ENCODE assay signal across 8 cellular contexts in genomic region chr12:120252071-120252906, GRCh38. TPM values are rescaled to one million over a fixed set of nuclear protein-coding genes. Genes with fewer than 3 reads are reported as not detected.
DNase-seq lines count a peak whose midpoint lies in the region; ATAC-seq, FAIRE-seq and TF ChIP-seq lines count a peak whose summit lies in the region.

No MANE protein-coding gene starts in this region.

- 86% methylated on average over 12 of the region's 12 CpGs for WGBS in liver
- WGBS in HepG2 (ENCODE audit: low lambda C conversion rate) = 96% methylated on average over 12 of the region's 12 CpGs

- intact Hi-C loops in HepG2 (cut with micrococcal nuclease; ENCODE audit: unreplicated experiment) = no loop called here

- H3K9me3 ChIP-seq in liver (ENCODE audit: control insufficient read depth in 4 of 4, low read length in 3 of 4) = no peaks in the 10 kb centered on the region
- H3K9me3 ChIP-seq in HepG2 (ENCODE audit: low read length) = no peaks in the 10 kb centered on the region

- H3K4me3 Mint-ChIP-seq in activated T-helper 17 cell treated with anti-CD3 and anti-CD28 coated beads, Interleukin-2, amount 50 U/mL, for 72 hours = peak overlapping the region; percentile 71
- H3K4me3 Mint-ChIP-seq in nephron progenitor cell = no peak overlapping the region

- no peak for DNase-seq in HepG2 (ENCODE audit: low spot score)
- DNase-seq in nephron progenitor cell = no peak
- DNase-seq in DMS53 (lab: John Stamatoyannopoulos, UW) = no peak

- H3K36me3 ChIP-seq in liver (ENCODE audit: control insufficient read depth in 4 of 4, insufficient read depth in 3 of 4, low read depth in 1 of 4, low read length in 3 of 4) (peaks cover 0 to 4% (median 2%) of the 10 kb centered on the region in 4 donors), HepG2 (replicated peaks in 1 of 2; ENCODE audit: control insufficient read depth in 1 of 2, insufficient read depth in 2 of 2, low read length in 2 of 2) (peaks cover 0 to 2% of the 10 kb centered on the region in 2 experiments; a peak in 1 of 5 replicates)

- FAIRE-seq in HepG2 (lab: Jason Lieb, UNC) = no peak

- in situ Hi-C loops in HepG2 (cut with HindIII; ENCODE audit: extremely low pct_ligation_motif_present, low pct_unique_long_range_greater_than_20kb) = no loop called here

- H3K4me3 ChIP-seq in liver (ENCODE audit: low read depth in 1 of 3, low read length in 3 of 3) (no peak overlapping the region), HepG2 (replicated peaks in 1 of 3; ENCODE audit: insufficient read depth in 1 of 3, low read depth in 2 of 3, low read length in 3 of 3) (no peak overlapping the region)

- BruUV-seq in HepG2 (replicated peaks; lab: Mats Ljungman, UMichigan) = no TSS peak

- no peak for TF ChIP-seq POLR2A in HepG2 (IDR thresholded peaks at IDR 0.05; ENCODE audit: insufficient read depth in 1 of 2, low read depth in 2 of 2, low read length in 2 of 2)

- no peaks in the 10 kb centered on the region for H3K9me3 Mint-ChIP-seq in activated T-helper 17 cell treated with anti-CD3 and anti-CD28 coated beads, Interleukin-2, amount 50 U/mL, for 72 hours
- H3K9me3 Mint-ChIP-seq in nephron progenitor cell = no peaks in the 10 kb centered on the region

- no peaks in the 10 kb centered on the region for H3K27me3 ChIP-seq in liver (ENCODE audit: control insufficient read depth in 4 of 4, insufficient read depth in 4 of 4, low read length in 3 of 4)
- no peaks in the 10 kb centered on the region for H3K27me3 ChIP-seq in HepG2 (ENCODE audit: control insufficient read depth in 1 of 2, insufficient read depth in 2 of 2, low read length in 2 of 2)

- H3K4me1 ChIP-seq in liver (ENCODE audit: control insufficient read depth in 4 of 4, insufficient read depth in 4 of 4, low read length in 3 of 4) (peaks cover 0 to 18% (median 7%) of the 10 kb centered on the region in 4 donors), HepG2 (ENCODE audit: insufficient read depth, low read length) (peaks cover 31% of the 10 kb centered on the region)

- H3K79me2 ChIP-seq in HepG2 (ENCODE audit: insufficient read depth, low read length) = peaks cover 33% of the 10 kb centered on the region

- CTCF ChIA-PET in HepG2 (lab: Yijun Ruan, JAX; ENCODE audit: low intra/inter-chr PET ratio, low total read pairs) = no interaction called here

- H2AFZ ChIP-seq in HepG2 (ENCODE audit: low read length) = no peak overlapping the region

- H3K27me3 Mint-ChIP-seq in activated T-helper 17 cell treated with anti-CD3 and anti-CD28 coated beads, Interleukin-2, amount 50 U/mL, for 72 hours = no peaks in the 10 kb centered on the region
- H3K27me3 Mint-ChIP-seq in nephron progenitor cell (ENCODE audit: low read depth, poor library complexity) = peaks cover 6% of the 10 kb centered on the region

- H4K20me1 ChIP-seq in HepG2 (ENCODE audit: insufficient read depth, low read length) = peaks cover 2% of the 10 kb centered on the region; the same call in 1 of the 2 replicates

- H3K27ac Mint-ChIP-seq in activated T-helper 17 cell treated with anti-CD3 and anti-CD28 coated beads, Interleukin-2, amount 50 U/mL, for 72 hours = peak overlapping the region; percentile 80
- peak overlapping the region; percentile 91 for H3K27ac Mint-ChIP-seq in nephron progenitor cell

- H3K27ac ChIP-seq in liver (ENCODE audit: low read depth in 1 of 2, low read length in 2 of 2) = peak overlapping the region; percentile 5 to 56
- H3K27ac ChIP-seq in HepG2 (ENCODE audit: extremely low read length, insufficient read depth, low read length) = no peak overlapping the region

- no peak overlapping the region for H3K9ac ChIP-seq in liver (ENCODE audit: low read depth in 1 of 2, low read length in 2 of 2)
- H3K9ac ChIP-seq in HepG2 (ENCODE audit: insufficient read depth, low read depth, low read length) = no peak overlapping the region

- no peak for TF ChIP-seq CTCF in liver (IDR thresholded peaks at IDR 0.05; ENCODE audit: low read depth, low read length, missing input control)
- TF ChIP-seq CTCF in HepG2 (CRISPR knock-in tag; IDR thresholded peaks at IDR 0.05) = no peak
- TF ChIP-seq CTCF in nephron progenitor cell (IDR thresholded peaks at IDR 0.05) = no peak

- no peak overlapping the region for H3K4me2 ChIP-seq in HepG2 (ENCODE audit: low read depth, low read length)

- POLR2A ChIA-PET in HepG2 (lab: Yijun Ruan, JAX) = interaction anchor here (1.3 kb wide), 1 partner anchor 51 kb away, joined by 4 read pairs; the partner anchor contains the start of gene RPLP0

- TF ChIP-seq RAD21 in liver (IDR thresholded peaks at IDR 0.05) (no peak), HepG2 (CRISPR knock-in tag; IDR thresholded peaks at IDR 0.05) (no peak)

- H3K36me3 Mint-ChIP-seq in activated T-helper 17 cell treated with anti-CD3 and anti-CD28 coated beads, Interleukin-2, amount 50 U/mL, for 72 hours (ENCODE audit: low read depth) = peaks cover 23% of the 10 kb centered on the region
- H3K36me3 Mint-ChIP-seq in nephron progenitor cell (ENCODE audit: low read depth) = peaks cover 13% of the 10 kb centered on the region

- H3K4me1 Mint-ChIP-seq in activated T-helper 17 cell treated with anti-CD3 and anti-CD28 coated beads, Interleukin-2, amount 50 U/mL, for 72 hours = peaks cover 77% of the 10 kb centered on the region
- H3K4me1 Mint-ChIP-seq in nephron progenitor cell = peaks cover 51% of the 10 kb centered on the region

- TF ChIP-seq EP300 in HepG2 (IDR thresholded peaks at IDR 0.05; ENCODE audit: low read depth in 2 of 2, low read length in 2 of 2) (no peak), HepG2 (CRISPR knock-in tag; IDR thresholded peaks at IDR 0.05; ENCODE audit: borderline replicate concordance) (no peak)

- ATAC-seq in HepG2 (no peak), HG03108 (IDR thresholded peaks at IDR 0.05; ENCODE audit: unreplicated experiment) (no peak), GM21423 (IDR thresholded peaks at IDR 0.05; ENCODE audit: unreplicated experiment) (no peak), HG03095 (IDR thresholded peaks at IDR 0.05; ENCODE audit: unreplicated experiment) (no peak)
- ATAC-seq in activated T-helper 17 cell treated with anti-CD3 and anti-CD28 coated beads, Interleukin-2, amount 50 U/mL, for 72 hours (replicated peaks) = peak; percentile 89

RNA-seq across cellular contexts. Expression of gene PXN, which starts 13.2 kb away (rescaled TPM):
- 10 to 100 TPM in 1 of 2 donors, 1 to 10 TPM in 1; 6.0 to 13.1 TPM for total RNA-seq in liver
- polyA plus RNA-seq in liver = 10 to 100 TPM; 12.0 to 12.6 TPM
- total RNA-seq in HepG2 (2016; rRNA removed; fragmentation: Illumina TruSeq; extraction: Trizol) = 13.6 and 14.2 TPM in 2 replicates
- total RNA-seq in HepG2 (2016; cell fraction: cytosol; rRNA removed; fragmentation: Illumina TruSeq; extraction: Trizol; ENCODE audit: low read depth) = 2.8 and 2.9 TPM in 2 replicates
- total RNA-seq in HepG2 (2016; cell fraction: insoluble cytoplasmic fraction; rRNA removed; fragmentation: Illumina TruSeq; extraction: Trizol) = 10.2 and 11.3 TPM in 2 replicates
- total RNA-seq in HepG2 (2016; cell fraction: membrane; rRNA removed; fragmentation: Illumina TruSeq; extraction: Trizol) = 10.5 and 13.4 TPM in 2 replicates
- 10.6 and 14.0 TPM in 2 replicates for total RNA-seq in HepG2 (2016; cell fraction: nucleus; rRNA removed; fragmentation: Illumina TruSeq; extraction: Trizol)
- 13.9 and 14.2 TPM in 2 replicates for polyA plus RNA-seq in HepG2 (2011; rRNA removed)
- polyA plus RNA-seq in HepG2 (2011; cell fraction: cytosol; rRNA removed) = 5.8 and 6.3 TPM in 2 replicates
- polyA plus RNA-seq in HepG2 (2011; cell fraction: nucleus; rRNA removed) = 34.5 and 43.7 TPM in 2 replicates
- 18.0 and 21.4 TPM in 2 replicates for polyA plus RNA-seq in HepG2 (2012)
- polyA plus RNA-seq in HepG2 (2016; cell fraction: cytosol; fragmentation: Illumina TruSeq; extraction: Trizol; ENCODE audit: low read depth) = 3.3 and 3.4 TPM in 2 replicates
- 20.0 and 28.0 TPM in 2 replicates for polyA plus RNA-seq in HepG2 (2016; cell fraction: insoluble cytoplasmic fraction; fragmentation: Illumina TruSeq; extraction: Trizol; ENCODE audit: low read depth)
- 14.1 and 14.2 TPM in 2 replicates for polyA plus RNA-seq in HepG2 (2016; cell fraction: membrane; fragmentation: Illumina TruSeq; extraction: Trizol; ENCODE audit: low read depth)
- 43.9 and 49.3 TPM in 2 replicates for polyA plus RNA-seq in HepG2 (2016; cell fraction: nucleus; fragmentation: Illumina TruSeq; extraction: Trizol; ENCODE audit: insufficient read depth, low read depth)
- 26.4 and 40.4 TPM in 2 replicates for polyA minus RNA-seq in HepG2 (2011; rRNA and poly(A)+ RNA removed; ENCODE audit: low replicate concordance)
- 6.4 and 8.2 TPM in 2 replicates for polyA minus RNA-seq in HepG2 (2011; cell fraction: cytosol; rRNA and poly(A)+ RNA removed)
- polyA minus RNA-seq in HepG2 (2011; cell fraction: nucleus; rRNA and poly(A)+ RNA removed) = 10.3 and 10.7 TPM in 2 replicates
- total RNA-seq in activated T-helper 17 cell treated with anti-CD3 and anti-CD28 coated beads, Interleukin-2, amount 50 U/mL, for 72 hours = 10 to 100 TPM; 44.8 to 65.5 TPM

RNA-seq across cellular contexts. Expression of gene RNU4-2, which starts 39.4 kb away (rescaled TPM):
- total RNA-seq in liver (under 1 TPM; under 0.01 TPM), HepG2 (2016; rRNA removed; fragmentation: Illumina TruSeq; extraction: Trizol) (1,104 and 11,327 TPM in 2 replicates)
- polyA plus RNA-seq in liver (10 to 100 TPM in 1 of 2 donors, not detected in 1; 82.7 TPM), HepG2 (2011; rRNA removed) (under 0.01 TPM in 2 replicates)
- 75,622 and 87,357 TPM in 2 replicates for total RNA-seq in HepG2 (2016; cell fraction: cytosol; rRNA removed; fragmentation: Illumina TruSeq; extraction: Trizol; ENCODE audit: low read depth)
- total RNA-seq in HepG2 (2016; cell fraction: insoluble cytoplasmic fraction; rRNA removed; fragmentation: Illumina TruSeq; extraction: Trizol) = 1,281 and 10,696 TPM in 2 replicates
- total RNA-seq in HepG2 (2016; cell fraction: membrane; rRNA removed; fragmentation: Illumina TruSeq; extraction: Trizol) = 7,098 and 8,950 TPM in 2 replicates
- total RNA-seq in HepG2 (2016; cell fraction: nucleus; rRNA removed; fragmentation: Illumina TruSeq; extraction: Trizol) = 36,023 and 40,311 TPM in 2 replicates
- under 0.01 TPM in 2 replicates for polyA plus RNA-seq in HepG2 (2011; cell fraction: cytosol; rRNA removed)
- under 0.01 TPM in 2 replicates for polyA plus RNA-seq in HepG2 (2011; cell fraction: nucleus; rRNA removed)
- 161 and 363 TPM in 2 replicates for polyA plus RNA-seq in HepG2 (2012)
- 126 TPM in 1 of 2 replicates, not detected in the other for polyA plus RNA-seq in HepG2 (2016; cell fraction: cytosol; fragmentation: Illumina TruSeq; extraction: Trizol; ENCODE audit: low read depth)
- not detected in 2 replicates for polyA plus RNA-seq in HepG2 (2016; cell fraction: insoluble cytoplasmic fraction; fragmentation: Illumina TruSeq; extraction: Trizol; ENCODE audit: low read depth)
- polyA plus RNA-seq in HepG2 (2016; cell fraction: membrane; fragmentation: Illumina TruSeq; extraction: Trizol; ENCODE audit: low read depth) = not detected in 2 replicates
- 46.8 TPM in 1 of 2 replicates, not detected in the other for polyA plus RNA-seq in HepG2 (2016; cell fraction: nucleus; fragmentation: Illumina TruSeq; extraction: Trizol; ENCODE audit: insufficient read depth, low read depth)
- polyA minus RNA-seq in HepG2 (2011; rRNA and poly(A)+ RNA removed; ENCODE audit: low replicate concordance) = under 0.01 TPM in 2 replicates
- 35,022 and 47,630 TPM in 2 replicates for polyA minus RNA-seq in HepG2 (2011; cell fraction: cytosol; rRNA and poly(A)+ RNA removed)
- polyA minus RNA-seq in HepG2 (2011; cell fraction: nucleus; rRNA and poly(A)+ RNA removed) = under 0.01 TPM in 2 replicates
- 1,000 to 10,000 TPM; 2,951 to 6,256 TPM for total RNA-seq in activated T-helper 17 cell treated with anti-CD3 and anti-CD28 coated beads, Interleukin-2, amount 50 U/mL, for 72 hours

RNA-seq across cellular contexts. Expression of gene RNU4-1, which starts 40.7 kb away (rescaled TPM):
- total RNA-seq in liver (under 1 TPM; under 0.01 TPM), HepG2 (2016; rRNA removed; fragmentation: Illumina TruSeq; extraction: Trizol) (623 and 7,407 TPM in 2 replicates)
- polyA plus RNA-seq in liver (10 to 100 TPM in 1 of 2 donors, not detected in 1; 26.0 TPM), HepG2 (2011; rRNA removed) (not detected in 2 replicates)
- total RNA-seq in HepG2 (2016; cell fraction: cytosol; rRNA removed; fragmentation: Illumina TruSeq; extraction: Trizol; ENCODE audit: low read depth) = 43,967 and 49,615 TPM in 2 replicates
- 747 and 6,785 TPM in 2 replicates for total RNA-seq in HepG2 (2016; cell fraction: insoluble cytoplasmic fraction; rRNA removed; fragmentation: Illumina TruSeq; extraction: Trizol)
- 4,501 and 5,797 TPM in 2 replicates for total RNA-seq in HepG2 (2016; cell fraction: membrane; rRNA removed; fragmentation: Illumina TruSeq; extraction: Trizol)
- total RNA-seq in HepG2 (2016; cell fraction: nucleus; rRNA removed; fragmentation: Illumina TruSeq; extraction: Trizol) = 25,631 and 27,214 TPM in 2 replicates
- polyA plus RNA-seq in HepG2 (2011; cell fraction: cytosol; rRNA removed) = under 0.01 TPM in 2 replicates
- polyA plus RNA-seq in HepG2 (2011; cell fraction: nucleus; rRNA removed) = under 0.01 TPM in 2 replicates
- 161 and 404 TPM in 2 replicates for polyA plus RNA-seq in HepG2 (2012)
- polyA plus RNA-seq in HepG2 (2016; cell fraction: cytosol; fragmentation: Illumina TruSeq; extraction: Trizol; ENCODE audit: low read depth) = 58.8 TPM in 1 of 2 replicates, not detected in the other
- polyA plus RNA-seq in HepG2 (2016; cell fraction: insoluble cytoplasmic fraction; fragmentation: Illumina TruSeq; extraction: Trizol; ENCODE audit: low read depth) = not detected in 2 replicates
- polyA plus RNA-seq in HepG2 (2016; cell fraction: membrane; fragmentation: Illumina TruSeq; extraction: Trizol; ENCODE audit: low read depth) = not detected in 2 replicates
- polyA plus RNA-seq in HepG2 (2016; cell fraction: nucleus; fragmentation: Illumina TruSeq; extraction: Trizol; ENCODE audit: insufficient read depth, low read depth) = 62.4 TPM in 1 of 2 replicates, not detected in the other
- polyA minus RNA-seq in HepG2 (2011; rRNA and poly(A)+ RNA removed; ENCODE audit: low replicate concordance) = under 0.01 TPM in 2 replicates
- polyA minus RNA-seq in HepG2 (2011; cell fraction: cytosol; rRNA and poly(A)+ RNA removed) = 32,519 and 40,246 TPM in 2 replicates
- polyA minus RNA-seq in HepG2 (2011; cell fraction: nucleus; rRNA and poly(A)+ RNA removed) = under 0.01 TPM in 2 replicates
- total RNA-seq in activated T-helper 17 cell treated with anti-CD3 and anti-CD28 coated beads, Interleukin-2, amount 50 U/mL, for 72 hours = 1,000 to 10,000 TPM; 2,108 to 2,470 TPM

RNA-seq across cellular contexts. Expression of gene SIRT4, which starts 49.8 kb away (rescaled TPM):
- total RNA-seq in liver (1 to 10 TPM; 1.6 to 2.3 TPM), HepG2 (2016; rRNA removed; fragmentation: Illumina TruSeq; extraction: Trizol) (3.4 and 7.0 TPM in 2 replicates)
- polyA plus RNA-seq in liver (1 to 10 TPM; 1.6 to 4.2 TPM), HepG2 (2011; rRNA removed) (4.8 and 5.8 TPM in 2 replicates)
- total RNA-seq in HepG2 (2016; cell fraction: cytosol; rRNA removed; fragmentation: Illumina TruSeq; extraction: Trizol; ENCODE audit: low read depth) = 1.7 and 1.8 TPM in 2 replicates
- total RNA-seq in HepG2 (2016; cell fraction: insoluble cytoplasmic fraction; rRNA removed; fragmentation: Illumina TruSeq; extraction: Trizol) = 3.3 and 4.9 TPM in 2 replicates
- 1.4 and 1.9 TPM in 2 replicates for total RNA-seq in HepG2 (2016; cell fraction: membrane; rRNA removed; fragmentation: Illumina TruSeq; extraction: Trizol)
- 1.8 and 2.1 TPM in 2 replicates for total RNA-seq in HepG2 (2016; cell fraction: nucleus; rRNA removed; fragmentation: Illumina TruSeq; extraction: Trizol)
- polyA plus RNA-seq in HepG2 (2011; cell fraction: cytosol; rRNA removed) = 4.1 and 5.0 TPM in 2 replicates
- 2.5 and 3.0 TPM in 2 replicates for polyA plus RNA-seq in HepG2 (2011; cell fraction: nucleus; rRNA removed)
- 4.1 and 6.6 TPM in 2 replicates for polyA plus RNA-seq in HepG2 (2012)
- 0.69 and 0.86 TPM in 2 replicates for polyA plus RNA-seq in HepG2 (2016; cell fraction: cytosol; fragmentation: Illumina TruSeq; extraction: Trizol; ENCODE audit: low read depth)
- 4.5 and 4.9 TPM in 2 replicates for polyA plus RNA-seq in HepG2 (2016; cell fraction: insoluble cytoplasmic fraction; fragmentation: Illumina TruSeq; extraction: Trizol; ENCODE audit: low read depth)
- polyA plus RNA-seq in HepG2 (2016; cell fraction: membrane; fragmentation: Illumina TruSeq; extraction: Trizol; ENCODE audit: low read depth) = 0.82 and 0.95 TPM in 2 replicates
- polyA plus RNA-seq in HepG2 (2016; cell fraction: nucleus; fragmentation: Illumina TruSeq; extraction: Trizol; ENCODE audit: insufficient read depth, low read depth) = 2.4 and 2.7 TPM in 2 replicates
- polyA minus RNA-seq in HepG2 (2011; rRNA and poly(A)+ RNA removed; ENCODE audit: low replicate concordance) = 0.91 and 4.7 TPM in 2 replicates
- 0.79 and 1.8 TPM in 2 replicates for polyA minus RNA-seq in HepG2 (2011; cell fraction: cytosol; rRNA and poly(A)+ RNA removed)
- polyA minus RNA-seq in HepG2 (2011; cell fraction: nucleus; rRNA and poly(A)+ RNA removed) = 2.3 and 3.9 TPM in 2 replicates
- 1 to 10 TPM; 3.1 to 4.1 TPM for total RNA-seq in activated T-helper 17 cell treated with anti-CD3 and anti-CD28 coated beads, Interleukin-2, amount 50 U/mL, for 72 hours

RNA-seq across cellular contexts. Expression of gene RPLP0, which starts 51.4 kb away (rescaled TPM):
- total RNA-seq in liver (1,000 to 10,000 TPM; 1,321 to 1,770 TPM), HepG2 (2016; rRNA removed; fragmentation: Illumina TruSeq; extraction: Trizol) (2,915 and 3,025 TPM in 2 replicates)
- polyA plus RNA-seq in liver (1,000 to 10,000 TPM in 1 of 2 donors, 100 to 1,000 TPM in 1; 472 to 1,306 TPM), HepG2 (2011; rRNA removed) (5,570 and 6,229 TPM in 2 replicates)
- 12,942 and 14,844 TPM in 2 replicates for total RNA-seq in HepG2 (2016; cell fraction: cytosol; rRNA removed; fragmentation: Illumina TruSeq; extraction: Trizol; ENCODE audit: low read depth)
- 2,993 and 3,024 TPM in 2 replicates for total RNA-seq in HepG2 (2016; cell fraction: insoluble cytoplasmic fraction; rRNA removed; fragmentation: Illumina TruSeq; extraction: Trizol)
- total RNA-seq in HepG2 (2016; cell fraction: membrane; rRNA removed; fragmentation: Illumina TruSeq; extraction: Trizol) = 11,359 and 11,757 TPM in 2 replicates
- total RNA-seq in HepG2 (2016; cell fraction: nucleus; rRNA removed; fragmentation: Illumina TruSeq; extraction: Trizol) = 1,126 and 1,259 TPM in 2 replicates
- polyA plus RNA-seq in HepG2 (2011; cell fraction: cytosol; rRNA removed) = 8,040 and 9,457 TPM in 2 replicates
- polyA plus RNA-seq in HepG2 (2011; cell fraction: nucleus; rRNA removed) = 2,511 and 2,559 TPM in 2 replicates
- 2,582 and 3,579 TPM in 2 replicates for polyA plus RNA-seq in HepG2 (2012)
- 15,203 and 16,637 TPM in 2 replicates for polyA plus RNA-seq in HepG2 (2016; cell fraction: cytosol; fragmentation: Illumina TruSeq; extraction: Trizol; ENCODE audit: low read depth)
- 2,845 and 2,926 TPM in 2 replicates for polyA plus RNA-seq in HepG2 (2016; cell fraction: insoluble cytoplasmic fraction; fragmentation: Illumina TruSeq; extraction: Trizol; ENCODE audit: low read depth)
- polyA plus RNA-seq in HepG2 (2016; cell fraction: membrane; fragmentation: Illumina TruSeq; extraction: Trizol; ENCODE audit: low read depth) = 10,153 and 10,714 TPM in 2 replicates
- 1,939 and 1,982 TPM in 2 replicates for polyA plus RNA-seq in HepG2 (2016; cell fraction: nucleus; fragmentation: Illumina TruSeq; extraction: Trizol; ENCODE audit: insufficient read depth, low read depth)
- polyA minus RNA-seq in HepG2 (2011; rRNA and poly(A)+ RNA removed; ENCODE audit: low replicate concordance) = 4,147 and 6,586 TPM in 2 replicates
- 1,238 and 1,297 TPM in 2 replicates for polyA minus RNA-seq in HepG2 (2011; cell fraction: cytosol; rRNA and poly(A)+ RNA removed)
- 657 and 805 TPM in 2 replicates for polyA minus RNA-seq in HepG2 (2011; cell fraction: nucleus; rRNA and poly(A)+ RNA removed)
- total RNA-seq in activated T-helper 17 cell treated with anti-CD3 and anti-CD28 coated beads, Interleukin-2, amount 50 U/mL, for 72 hours = 1,000 to 10,000 TPM; 3,687 to 4,380 TPM

Comparison
In these comparisons a context has a peak if more than half of its experiments do, and no peak if none do; other contexts are left out.
1. RNA of gene RNU4-2, which starts 39.4 kb away (total RNA-seq): 1,104 to 87,357 TPM in HepG2 and 2,951 to 6,256 TPM in activated T-helper 17 cell treated with anti-CD3 and anti-CD28 coated beads, Interleukin-2, amount 50 U/mL, for 72 hours; under 0.01 TPM in liver; every median in the first group is over 1,000 times any median in the second.
2. RNA of gene RNU4-1, which starts 40.7 kb away (total RNA-seq): 623 to 49,615 TPM in HepG2 and 2,108 to 2,470 TPM in activated T-helper 17 cell treated with anti-CD3 and anti-CD28 coated beads, Interleukin-2, amount 50 U/mL, for 72 hours; under 0.01 TPM in liver; every median in the first group is over 100 times any median in the second.